In genomic region chr2:80610108-80610507, GRCh38 we compare ENCODE assay signal across 9 cellular contexts.
"Had no signal": no experiment of that assay in that cellular context is flagged by ENCODE, and none has a peak within 500 bp of the region (broad histone marks: within the 10 kb centered on the region; RNA-seq: fewer than 3 reads in every experiment).

No MANE protein-coding gene starts in this region.

- H3K9ac ChIP-seq: GM23248, KMS-11 had no signal

- H3K4me3 ChIP-seq: GM23248 had no signal

- H3K4me2 ChIP-seq: KMS-11 had no signal

- FAIRE-seq: H54, HTR-8/SVneo had no signal

- H2AFZ ChIP-seq: GM23248 had no signal

- DNase-seq: GM23248, GOT3, H9, HCEC 1CT, Karpas-422, KBM-7 had no signal

- H3K27ac ChIP-seq: GM23248, KMS-11 had no signal
